11 cellular contexts compared by ENCODE assay signal in the genomic region with DNA sequence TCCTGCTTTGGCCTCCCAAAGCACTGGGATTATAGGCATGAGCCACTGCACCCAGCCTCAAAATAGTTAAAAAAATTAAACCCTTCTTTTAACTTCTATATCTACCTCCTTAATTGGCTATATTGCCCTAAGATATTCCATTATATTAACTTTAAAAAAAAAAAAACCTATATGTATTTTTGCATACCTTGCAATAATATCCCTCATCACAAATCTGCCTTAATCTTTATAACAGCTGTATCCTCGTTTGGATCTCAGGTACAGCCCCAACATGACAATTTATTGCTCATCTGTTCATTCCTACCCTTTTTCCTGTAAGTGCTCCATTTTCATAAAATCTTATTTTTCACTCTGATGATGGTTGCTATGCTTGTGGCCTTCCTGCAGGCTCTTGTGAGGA. TPM values are rescaled to one million over a fixed set of nuclear protein-coding genes. Genes with fewer than 3 reads are reported as not detected.
DNase-seq lines count a peak whose midpoint lies in the region; ATAC-seq and TF ChIP-seq lines count a peak whose summit lies in the region.
"Had no signal": no experiment of that assay in that cellular context is flagged by ENCODE, and none has a peak within 500 bp of the region (broad histone marks: within the 10 kb centered on the region; RNA-seq: fewer than 3 reads in every experiment).

No MANE protein-coding gene starts in this region.

- H3K9me3 ChIP-seq in CD8-positive, alpha-beta T cell (ENCODE audit: low read length): no peaks in the 10 kb centered on the region
- H3K9me3 ChIP-seq in naive thymus-derived CD4-positive, alpha-beta T cell (ENCODE audit: control insufficient read depth in 2 of 3, low read length in 3 of 3): no peaks in the 10 kb centered on the region
- H3K9me3 ChIP-seq in Caco-2 (no peaks in the 10 kb centered on the region), T-helper 17 cell (ENCODE audit: control insufficient read depth, low read length, poor library complexity, severe bottlenecking) (no peaks in the 10 kb centered on the region)
- H3K9me3 ChIP-seq: MG63 had no signal

- no peak overlapping the region for H3K4me3 Mint-ChIP-seq in activated naive CD4-positive, alpha-beta T cell treated with anti-CD3 and anti-CD28 coated beads for 36 hours
- no peak overlapping the region for H3K4me3 Mint-ChIP-seq in CD8-positive, alpha-beta T cell
- no peak overlapping the region for H3K4me3 Mint-ChIP-seq in activated CD8-positive, alpha-beta T cell treated with anti-CD3 and anti-CD28 coated beads, Interleukin-2, amount 10 ng/mL, durations not matched to agents 7 days and 5 days
- no peak overlapping the region for H3K4me3 Mint-ChIP-seq in naive thymus-derived CD4-positive, alpha-beta T cell
- H3K4me3 Mint-ChIP-seq in Caco-2 (ENCODE audit: unreplicated experiment) (no peak overlapping the region), T-helper 17 cell (no peak overlapping the region)
- H3K4me3 Mint-ChIP-seq: CD14-positive monocyte had no signal

- CTCF ChIA-PET in activated naive CD4-positive, alpha-beta T cell treated with anti-CD3 and anti-CD28 coated beads for 36 hours (lab: Charles Lee): interaction anchor here (0.6 to 5.6 kb wide), 15 partner anchors 10 to 188 kb away, joined by 3 to 51 read pairs (median 5); partner anchors contain the start of genes GNPDA1 and RNF14
- CTCF ChIA-PET in CD8-positive, alpha-beta T cell (lab: Charles Lee): interaction anchor here (0.7 to 2.6 kb wide), 12 partner anchors 7 to 307 kb away, joined by 3 to 17 read pairs (median 4); no protein-coding TSS in a partner anchor
- CTCF ChIA-PET in activated CD8-positive, alpha-beta T cell treated with anti-CD3 and anti-CD28 coated beads, Interleukin-2, amount 10 ng/mL, durations not matched to agents 7 days and 5 days (lab: Charles Lee): interaction anchor here (0.6 to 9.2 kb wide), 15 partner anchors 9 to 148 kb away, joined by 3 to 63 read pairs (median 5); partner anchors contain the start of genes GNPDA1 and RNF14
- CTCF ChIA-PET in naive thymus-derived CD4-positive, alpha-beta T cell (lab: Charles Lee): interaction anchor here (0.7 to 2.0 kb wide), 8 partner anchors 9 to 143 kb away, joined by 3 to 8 read pairs (median 4); no protein-coding TSS in a partner anchor
- CTCF ChIA-PET in Caco-2 (lab: Charles Lee): interaction anchor here (1.3 kb wide), 1 partner anchor 145 kb away, joined by 3 read pairs; no protein-coding TSS in a partner anchor

- peak overlapping the region; percentile 100 for H3K27ac Mint-ChIP-seq in activated naive CD4-positive, alpha-beta T cell treated with anti-CD3 and anti-CD28 coated beads for 36 hours
- peak overlapping the region; percentile 71 for H3K27ac Mint-ChIP-seq in CD8-positive, alpha-beta T cell
- H3K27ac Mint-ChIP-seq in activated CD8-positive, alpha-beta T cell treated with anti-CD3 and anti-CD28 coated beads, Interleukin-2, amount 10 ng/mL, durations not matched to agents 7 days and 5 days: peak overlapping the region; percentile 50
- peak overlapping the region in 5 of 9 donors; percentile 11 to 77 (median 20) for H3K27ac Mint-ChIP-seq in naive thymus-derived CD4-positive, alpha-beta T cell
- no peak overlapping the region for H3K27ac Mint-ChIP-seq in Caco-2 (ENCODE audit: unreplicated experiment)
- H3K27ac Mint-ChIP-seq in T-helper 17 cell: no peak overlapping the region

- ATAC-seq in CD8-positive, alpha-beta T cell: no peak
- no peak for ATAC-seq in activated CD8-positive, alpha-beta T cell treated with anti-CD3 and anti-CD28 coated beads, Interleukin-2, amount 10 ng/mL, durations not matched to agents 7 days and 5 days
- ATAC-seq in naive thymus-derived CD4-positive, alpha-beta T cell: no peak
- no peak for ATAC-seq in T-helper 17 cell

- intact Hi-C loops in activated naive CD4-positive, alpha-beta T cell treated with anti-CD3 and anti-CD28 coated beads for 36 hours (cut with micrococcal nuclease): loop anchor here (2.0 kb wide), 1 partner anchor 15 kb away; no protein-coding TSS in a partner anchor
- intact Hi-C loops in CD8-positive, alpha-beta T cell (cut with DNase I, micrococcal nuclease): loop anchor here in 1 of 2 experiments (2.0 kb wide), 1 partner anchor 15 kb away; no protein-coding TSS in a partner anchor
- intact Hi-C loops in naive thymus-derived CD4-positive, alpha-beta T cell (cut with micrococcal nuclease): loop anchor here (1.0 to 10.0 kb wide), 4 partner anchors 15 to 325 kb away; partner anchors contain the start of gene SPRY4 (in 1 of the 2)
- intact Hi-C loops in Caco-2 (cut with micrococcal nuclease; ENCODE audit: unreplicated experiment): no loop called here

- no TSS peak for BruUV-seq in Caco-2 (replicated peaks; lab: Mats Ljungman, UMichigan)

- peaks cover 56% of the 10 kb centered on the region for H3K36me3 Mint-ChIP-seq in activated naive CD4-positive, alpha-beta T cell treated with anti-CD3 and anti-CD28 coated beads for 36 hours (ENCODE audit: low read depth)
- H3K36me3 Mint-ChIP-seq in CD8-positive, alpha-beta T cell: peaks cover 56% of the 10 kb centered on the region
- peaks cover 44% of the 10 kb centered on the region for H3K36me3 Mint-ChIP-seq in activated CD8-positive, alpha-beta T cell treated with anti-CD3 and anti-CD28 coated beads, Interleukin-2, amount 10 ng/mL, durations not matched to agents 7 days and 5 days (ENCODE audit: low read depth)
- peaks cover 0 to 45% (median 14%) of the 10 kb centered on the region in 5 donors for H3K36me3 Mint-ChIP-seq in naive thymus-derived CD4-positive, alpha-beta T cell
- peaks cover 32% of the 10 kb centered on the region for H3K36me3 Mint-ChIP-seq in Caco-2 (ENCODE audit: insufficient read depth, unreplicated experiment)
- peaks cover 8% of the 10 kb centered on the region for H3K36me3 Mint-ChIP-seq in T-helper 17 cell (ENCODE audit: low read depth)

- H3K9me3 Mint-ChIP-seq in activated naive CD4-positive, alpha-beta T cell treated with anti-CD3 and anti-CD28 coated beads for 36 hours: no peaks in the 10 kb centered on the region
- H3K9me3 Mint-ChIP-seq in CD8-positive, alpha-beta T cell: no peaks in the 10 kb centered on the region
- H3K9me3 Mint-ChIP-seq in activated CD8-positive, alpha-beta T cell treated with anti-CD3 and anti-CD28 coated beads, Interleukin-2, amount 10 ng/mL, durations not matched to agents 7 days and 5 days (ENCODE audit: insufficient read depth): no peaks in the 10 kb centered on the region
- H3K9me3 Mint-ChIP-seq in naive thymus-derived CD4-positive, alpha-beta T cell: no peaks in the 10 kb centered on the region
- no peaks in the 10 kb centered on the region for H3K9me3 Mint-ChIP-seq in Caco-2 (ENCODE audit: unreplicated experiment)
- H3K9me3 Mint-ChIP-seq: CD14-positive monocyte had no signal

- POLR2A ChIA-PET in CD8-positive, alpha-beta T cell (lab: Charles Lee): interaction anchor here (0.6 to 0.9 kb wide), 3 partner anchors 10 to 90 kb away, joined by 3 read pairs; no protein-coding TSS in a partner anchor
- POLR2A ChIA-PET in activated CD8-positive, alpha-beta T cell treated with anti-CD3 and anti-CD28 coated beads, Interleukin-2, amount 10 ng/mL, durations not matched to agents 7 days and 5 days (lab: Charles Lee): no interaction called here
- POLR2A ChIA-PET in naive thymus-derived CD4-positive, alpha-beta T cell (lab: Charles Lee): interaction anchor here (3.6 kb wide), 1 partner anchor 13 kb away, joined by 17 read pairs; the partner anchor contains the start of gene GNPDA1
- POLR2A ChIA-PET in Caco-2 (lab: Charles Lee): no interaction called here

- no peaks in the 10 kb centered on the region for H3K27me3 Mint-ChIP-seq in activated naive CD4-positive, alpha-beta T cell treated with anti-CD3 and anti-CD28 coated beads for 36 hours (ENCODE audit: low read depth)
- H3K27me3 Mint-ChIP-seq in CD8-positive, alpha-beta T cell (ENCODE audit: low read depth): no peaks in the 10 kb centered on the region
- H3K27me3 Mint-ChIP-seq in activated CD8-positive, alpha-beta T cell treated with anti-CD3 and anti-CD28 coated beads, Interleukin-2, amount 10 ng/mL, durations not matched to agents 7 days and 5 days (ENCODE audit: low read depth): no peaks in the 10 kb centered on the region
- H3K27me3 Mint-ChIP-seq in naive thymus-derived CD4-positive, alpha-beta T cell: no peaks in the 10 kb centered on the region
- H3K27me3 Mint-ChIP-seq in Caco-2 (ENCODE audit: insufficient read depth, unreplicated experiment) (no peaks in the 10 kb centered on the region), T-helper 17 cell (no peaks in the 10 kb centered on the region)

- H3K27me3 ChIP-seq in CD8-positive, alpha-beta T cell (ENCODE audit: insufficient read depth, low read length): no peaks in the 10 kb centered on the region
- H3K27me3 ChIP-seq in naive thymus-derived CD4-positive, alpha-beta T cell (ENCODE audit: control insufficient read depth in 2 of 2, insufficient read depth in 2 of 2, low read length in 2 of 2): no peaks in the 10 kb centered on the region
- no peaks in the 10 kb centered on the region for H3K27me3 ChIP-seq in Caco-2 (replicated peaks; ENCODE audit: control insufficient read depth, insufficient read depth, low read length)
- H3K27me3 ChIP-seq: MG63 had no signal

- peaks cover 9% of the 10 kb centered on the region for H3K36me3 ChIP-seq in CD8-positive, alpha-beta T cell (ENCODE audit: insufficient read depth, low read length)
- peaks cover 0 to 19% (median 11%) of the 10 kb centered on the region in 3 experiments for H3K36me3 ChIP-seq in naive thymus-derived CD4-positive, alpha-beta T cell (ENCODE audit: control insufficient read depth in 2 of 3, insufficient read depth in 3 of 3, low read length in 3 of 3)
- no peaks in the 10 kb centered on the region for H3K36me3 ChIP-seq in Caco-2 (ENCODE audit: control insufficient read depth, insufficient read depth, low read length)

- no peak for TF ChIP-seq CTCF in CD8-positive, alpha-beta T cell (IDR thresholded peaks at IDR 0.05)
- no peak for TF ChIP-seq CTCF in Caco-2 (IDR thresholded peaks at IDR 0.05; ENCODE audit: insufficient read depth in 1 of 2, low read depth in 1 of 2, low read length in 1 of 2, severe bottlenecking in 1 of 2, unreplicated experiment in 1 of 2)

- H3K4me3 ChIP-seq in CD8-positive, alpha-beta T cell (ENCODE audit: low read depth, low read length): no peak overlapping the region
- no peak overlapping the region for H3K4me3 ChIP-seq in naive thymus-derived CD4-positive, alpha-beta T cell (ENCODE audit: low read length)
- H3K4me3 ChIP-seq in Caco-2 (ENCODE audit: low read depth, low read length): no peak overlapping the region
- H3K4me3 ChIP-seq: MG63 had no signal

- peaks cover 48% of the 10 kb centered on the region for H3K4me1 Mint-ChIP-seq in activated naive CD4-positive, alpha-beta T cell treated with anti-CD3 and anti-CD28 coated beads for 36 hours (ENCODE audit: low read depth)
- peaks cover 14% of the 10 kb centered on the region for H3K4me1 Mint-ChIP-seq in CD8-positive, alpha-beta T cell (ENCODE audit: low read depth)
- H3K4me1 Mint-ChIP-seq in activated CD8-positive, alpha-beta T cell treated with anti-CD3 and anti-CD28 coated beads, Interleukin-2, amount 10 ng/mL, durations not matched to agents 7 days and 5 days (ENCODE audit: low read depth): peaks cover 24% of the 10 kb centered on the region
- H3K4me1 Mint-ChIP-seq in naive thymus-derived CD4-positive, alpha-beta T cell: peaks cover 13 to 40% (median 23%) of the 10 kb centered on the region in 7 donors
- H3K4me1 Mint-ChIP-seq in Caco-2 (ENCODE audit: low read depth, unreplicated experiment) (no peaks in the 10 kb centered on the region), T-helper 17 cell (peaks cover 18% of the 10 kb centered on the region)

- H3K4me1 ChIP-seq in CD8-positive, alpha-beta T cell (ENCODE audit: insufficient read depth, low read length): peaks cover 14% of the 10 kb centered on the region
- peaks cover 0 to 20% of the 10 kb centered on the region in 2 donors for H3K4me1 ChIP-seq in naive thymus-derived CD4-positive, alpha-beta T cell (ENCODE audit: control insufficient read depth in 2 of 2, insufficient read depth in 2 of 2, low read length in 2 of 2)
- no peaks in the 10 kb centered on the region for H3K4me1 ChIP-seq in Caco-2

- no peak overlapping the region for H3K27ac ChIP-seq in CD8-positive, alpha-beta T cell (ENCODE audit: low read depth, low read length)
- H3K27ac ChIP-seq in naive thymus-derived CD4-positive, alpha-beta T cell (ENCODE audit: low read depth, low read length): no peak overlapping the region

- DNase-seq in activated naive CD4-positive, alpha-beta T cell treated with anti-CD3 and anti-CD28 coated beads for 36 hours: no peak
- no peak for DNase-seq in activated naive CD4-positive, alpha-beta T cell (lab: John Stamatoyannopoulos, UW)
- DNase-seq in CD8-positive, alpha-beta T cell: no peak
- no peak for DNase-seq in activated CD8-positive, alpha-beta T cell treated with anti-CD3 and anti-CD28 coated beads, Interleukin-2, amount 10 ng/mL, durations not matched to agents 7 days and 5 days
- no peak for DNase-seq in naive thymus-derived CD4-positive, alpha-beta T cell
- no peak for DNase-seq in Caco-2
- DNase-seq in T-helper 17 cell: no peak
- DNase-seq: NCI-H2227 treated with DMSO at 0.1 percent for 48 hours, NCI-H524 treated with DMSO at 0.1 percent for 48 hours had no signal

RNA-seq across cellular contexts. Expression of gene GNPDA1, which starts 12.7 kb away (rescaled TPM):
- total RNA-seq in activated naive CD4-positive, alpha-beta T cell treated with anti-CD3 and anti-CD28 coated beads for 36 hours: 100 to 1,000 TPM; 250 to 259 TPM
- 1 to 10 TPM; 5.2 TPM for total RNA-seq in CD8-positive, alpha-beta T cell
- 10 to 100 TPM; 34.9 to 41.0 TPM for total RNA-seq in activated CD8-positive, alpha-beta T cell treated with anti-CD3 and anti-CD28 coated beads, Interleukin-2, amount 10 ng/mL, durations not matched to agents 7 days and 5 days
- total RNA-seq in naive thymus-derived CD4-positive, alpha-beta T cell: 10 to 100 TPM; 13.3 to 60.4 (median 26.4) TPM
- 10 to 100 TPM; 37.9 to 47.7 TPM for polyA plus RNA-seq in naive thymus-derived CD4-positive, alpha-beta T cell
- 61.3 and 70.9 TPM in 2 replicates for total RNA-seq in Caco-2 (2022)
- 10 to 100 TPM in 1 of 2 donors, 1 to 10 TPM in 1; 9.5 to 13.2 TPM for total RNA-seq in T-helper 17 cell

RNA-seq across cellular contexts. Expression of gene RNF14, which starts 31.3 kb away (rescaled TPM):
- 10 to 100 TPM; 29.8 to 35.6 TPM for total RNA-seq in activated naive CD4-positive, alpha-beta T cell treated with anti-CD3 and anti-CD28 coated beads for 36 hours
- total RNA-seq in CD8-positive, alpha-beta T cell: 10 to 100 TPM; 11.3 to 12.8 TPM
- 10 to 100 TPM; 22.2 to 26.0 TPM for total RNA-seq in activated CD8-positive, alpha-beta T cell treated with anti-CD3 and anti-CD28 coated beads, Interleukin-2, amount 10 ng/mL, durations not matched to agents 7 days and 5 days
- 10 to 100 TPM; 14.7 to 32.0 (median 24.8) TPM for total RNA-seq in naive thymus-derived CD4-positive, alpha-beta T cell
- 10 to 100 TPM; 33.0 to 40.2 TPM for polyA plus RNA-seq in naive thymus-derived CD4-positive, alpha-beta T cell
- total RNA-seq in Caco-2 (2022) (35.1 and 38.7 TPM in 2 replicates), T-helper 17 cell (10 to 100 TPM; 16.5 to 18.7 TPM)

RNA-seq across cellular contexts. Expression of gene PCDH12, which starts 42.2 kb away (rescaled TPM):
- total RNA-seq in activated naive CD4-positive, alpha-beta T cell treated with anti-CD3 and anti-CD28 coated beads for 36 hours: 1 to 10 TPM in 1 of 2 experiments, under 1 TPM in 1; 0.43 to 1.1 TPM
- total RNA-seq in CD8-positive, alpha-beta T cell: not detected
- under 1 TPM; 0.26 to 0.29 TPM for total RNA-seq in activated CD8-positive, alpha-beta T cell treated with anti-CD3 and anti-CD28 coated beads, Interleukin-2, amount 10 ng/mL, durations not matched to agents 7 days and 5 days
- total RNA-seq in naive thymus-derived CD4-positive, alpha-beta T cell: 1 to 10 TPM in 1 of 5 experiments, under 1 TPM in 1, not detected in 3; 0.78 to 1.5 TPM
- polyA plus RNA-seq in naive thymus-derived CD4-positive, alpha-beta T cell: under 1 TPM; 0.11 to 0.29 TPM
- total RNA-seq in Caco-2 (2022) (not detected in 2 replicates), T-helper 17 cell (under 1 TPM; 0.05 to 0.15 TPM)

Comparison
In these comparisons a context has a peak if more than half of its experiments do, and no peak if none do; other contexts are left out.
1. H3K27ac Mint-ChIP-seq: peak in activated naive CD4-positive, alpha-beta T cell treated with anti-CD3 and anti-CD28 coated beads for 36 hours (single experiment), CD8-positive, alpha-beta T cell (single experiment), activated CD8-positive, alpha-beta T cell treated with anti-CD3 and anti-CD28 coated beads, Interleukin-2, amount 10 ng/mL, durations not matched to agents 7 days and 5 days (single experiment) and naive thymus-derived CD4-positive, alpha-beta T cell (5 of 9); none in Caco-2 (single experiment) and T-helper 17 cell (single experiment).
2. POLR2A ChIA-PET loops: an anchor here in CD8-positive, alpha-beta T cell (0.6 to 0.9 kb wide) and naive thymus-derived CD4-positive, alpha-beta T cell (3.6 kb wide); none called in activated CD8-positive, alpha-beta T cell treated with anti-CD3 and anti-CD28 coated beads, Interleukin-2, amount 10 ng/mL, durations not matched to agents 7 days and 5 days and Caco-2.